Comparison of ENCODE assay signal across 10 cellular contexts in genomic region chr1:230112782-230113181, GRCh38. TPM values are rescaled to one million over a fixed set of nuclear protein-coding genes. Genes with fewer than 3 reads are reported as not detected.
A peak's percentile ranks its signal among the peaks of the same experiment; 100 is the strongest.
DNase-seq lines count a peak whose midpoint lies in the region; ATAC-seq and TF ChIP-seq lines count a peak whose summit lies in the region.
"Had no signal": no experiment of that assay in that cellular context is flagged by ENCODE, and none has a peak within 500 bp of the region (broad histone marks: within the 10 kb centered on the region; RNA-seq: fewer than 3 reads in every experiment).

No MANE protein-coding gene starts in this region.

- H3K4me3 ChIP-seq in left ventricle myocardium inferior: no peak overlapping the region
- no peak overlapping the region for H3K4me3 ChIP-seq in body of pancreas
- H3K4me3 ChIP-seq in neural cell (ENCODE audit: low read length): peak overlapping the region; percentile 23

- peak overlapping the region; percentile 4 for H3K9ac ChIP-seq in neural cell (ENCODE audit: low read length)

- peaks cover 7% of the 10 kb centered on the region for H3K27me3 Mint-ChIP-seq in type B pancreatic cell

- H3K36me3 ChIP-seq in left ventricle myocardium inferior (no peaks in the 10 kb centered on the region), body of pancreas (replicated peaks in 1 of 2; ENCODE audit: insufficient read depth in 1 of 2, low read depth in 2 of 2) (no peaks in the 10 kb centered on the region), neural cell (ENCODE audit: insufficient read depth, low read length) (peaks cover 3% of the 10 kb centered on the region)

- H4K20me1 ChIP-seq in neural cell (ENCODE audit: insufficient read depth): no peaks in the 10 kb centered on the region

- peaks cover 8% of the 10 kb centered on the region for H3K36me3 Mint-ChIP-seq in type B pancreatic cell

- no peak for TF ChIP-seq EP300 in neural cell (conservative IDR thresholded peaks at IDR 0.05; ENCODE audit: poor library complexity, severe bottlenecking)

- intact Hi-C loops in left ventricle myocardium inferior (cut with micrococcal nuclease): no loop called here
- intact Hi-C loops in left cardiac atrium (cut with DNase I): no loop called here
- intact Hi-C loops in body of pancreas (cut with DNase I): no loop called here

- H3K4me1 ChIP-seq in left ventricle myocardium inferior: peaks cover 44% of the 10 kb centered on the region
- H3K4me1 ChIP-seq in body of pancreas: peaks cover 59% of the 10 kb centered on the region

- peak overlapping the region; percentile 71 for H3K27ac Mint-ChIP-seq in type B pancreatic cell

- ATAC-seq in left cardiac atrium (no peak), body of pancreas (no peak), GM18868 (IDR thresholded peaks at IDR 0.05; ENCODE audit: unreplicated experiment) (no peak), GM21529 (IDR thresholded peaks at IDR 0.05; ENCODE audit: unreplicated experiment) (no peak)

- no peaks in the 10 kb centered on the region for H3F3A ChIP-seq in neural cell (ENCODE audit: insufficient read depth, low read length, poor library complexity, severe bottlenecking)

- no peak overlapping the region for H2AFZ ChIP-seq in neural cell (ENCODE audit: low read depth, low read length)

- WGBS in body of pancreas, 2 donors: 55 to 65% methylated on average over 3 to 5 of the region's 5 CpGs

- H3K27ac ChIP-seq in left ventricle myocardium inferior (replicated peaks): peak overlapping the region; percentile 72
- H3K27ac ChIP-seq in body of pancreas: peak overlapping the region in 3 of 4 donors; percentile 12 to 52 (median 45)
- no peak overlapping the region for H3K27ac ChIP-seq in neural cell (ENCODE audit: low read length)

- no peak overlapping the region for H3K4me2 ChIP-seq in neural cell (ENCODE audit: low read length)

- no peak overlapping the region for H3K4me3 Mint-ChIP-seq in type B pancreatic cell

- H3K79me2 ChIP-seq in neural cell (replicated peaks; ENCODE audit: insufficient read depth, low read length): peaks cover 2% of the 10 kb centered on the region

- H3K27me3 ChIP-seq in left ventricle myocardium inferior (ENCODE audit: low read depth) (no peaks in the 10 kb centered on the region), body of pancreas (no peaks in the 10 kb centered on the region), neural cell (ENCODE audit: insufficient read depth, low read depth, low read length) (no peaks in the 10 kb centered on the region)

- DNase-seq in left ventricle myocardium inferior: no peak
- DNase-seq in left cardiac atrium: no peak
- DNase-seq in body of pancreas: no peak
- DNase-seq in type B pancreatic cell (ENCODE audit: extremely low spot score, unreplicated experiment): no peak
- DNase-seq in NCI-H510A (lab: John Stamatoyannopoulos, UW): no peak
- DNase-seq: activated CD8-positive, alpha-beta memory T cell treated with anti-CD3 and anti-CD28 coated beads, Interleukin-2, amount 50 U/mL, for 48 hours; mammary epithelial cell had no signal

- no peak for TF ChIP-seq RAD21 in neural cell (conservative IDR thresholded peaks at IDR 0.05)

- no peaks in the 10 kb centered on the region for H3K9me2 ChIP-seq in neural cell (ENCODE audit: insufficient read depth, low read length)

- no peak for TF ChIP-seq CTCF in left ventricle myocardium inferior (IDR thresholded peaks at IDR 0.05; ENCODE audit: borderline replicate concordance)
- no peak for TF ChIP-seq CTCF in body of pancreas (IDR thresholded peaks at IDR 0.05)
- no peak for TF ChIP-seq CTCF in neural cell (IDR thresholded peaks at IDR 0.05; ENCODE audit: poor library complexity, severe bottlenecking)
- TF ChIP-seq CTCF in type B pancreatic cell (conservative IDR thresholded peaks at IDR 0.05): no peak

- H3K9me3 ChIP-seq in left ventricle myocardium inferior (replicated peaks) (no peaks in the 10 kb centered on the region), body of pancreas (no peaks in the 10 kb centered on the region), neural cell (ENCODE audit: low read length) (no peaks in the 10 kb centered on the region)

- H3K4me1 Mint-ChIP-seq in type B pancreatic cell (ENCODE audit: unreplicated experiment): peaks cover 49% of the 10 kb centered on the region

- H3K9me3 Mint-ChIP-seq in type B pancreatic cell: no peaks in the 10 kb centered on the region

- no peak for TF ChIP-seq POLR2A in body of pancreas (IDR thresholded peaks at IDR 0.05)

TF ChIP-seq in neural cell, 6 proteins besides CTCF, POLR2A, EP300 and RAD21:
- no peak for TF ChIP-seq TAF1 (IDR thresholded peaks at IDR 0.05; ENCODE audit: low read depth)
- TF ChIP-seq SMC3 (conservative IDR thresholded peaks at IDR 0.05; ENCODE audit: poor library complexity): no peak
- TF ChIP-seq MXI1 (conservative IDR thresholded peaks at IDR 0.05; ENCODE audit: poor library complexity, severe bottlenecking): no peak
- no peak for TF ChIP-seq REST (IDR thresholded peaks at IDR 0.05; ENCODE audit: borderline replicate concordance)
- no peak for TF ChIP-seq EZH2 (IDR thresholded peaks at IDR 0.05; ENCODE audit: borderline replicate concordance, insufficient read depth, low read length, poor library complexity, severe bottlenecking)
- no peak for TF ChIP-seq POLR2AphosphoS5 (IDR thresholded peaks at IDR 0.05)
TF ChIP-seq in neural cell: peak in this region for 0.

RNA-seq across cellular contexts. Expression of gene GALNT2, which starts 45.7 kb away (rescaled TPM):
- total RNA-seq in left ventricle myocardium inferior (28.3 TPM), left cardiac atrium (10 to 100 TPM; 36.8 to 50.7 TPM), body of pancreas (10 to 100 TPM; 45.9 to 68.6 TPM), type B pancreatic cell (ENCODE audit: low replicate concordance) (39.9 and 66.3 TPM in 2 replicates)
- 38.8 and 43.5 TPM in 2 replicates for polyA plus RNA-seq in neural cell
- 57.3 and 63.1 TPM in 2 replicates for polyA minus RNA-seq in neural cell
